Comparison of ENCODE assay signal across 26 cellular contexts in genomic region chr15:73937313-73937695, GRCh38. TPM values are rescaled to one million over a fixed set of nuclear protein-coding genes. Genes with fewer than 3 reads are reported as not detected.
DNase-seq lines count a peak whose midpoint lies in the region; ATAC-seq and TF ChIP-seq lines count a peak whose summit lies in the region.
"Had no signal": no experiment of that assay in that cellular context is flagged by ENCODE, and none has a peak within 500 bp of the region (broad histone marks: within the 10 kb centered on the region; RNA-seq: fewer than 3 reads in every experiment).

No MANE protein-coding gene starts in this region.

- H3K36me3 ChIP-seq in ascending aorta (peaks cover 0 to 5% of the 10 kb centered on the region in 2 donors), neuronal stem cell (replicated peaks in 1 of 2; ENCODE audit: control insufficient read depth in 2 of 2, insufficient read depth in 2 of 2, low read length in 2 of 2) (no peaks in the 10 kb centered on the region), tibial artery (no peaks in the 10 kb centered on the region), OCI-LY7 (ENCODE audit: insufficient read depth, low read length) (no peaks in the 10 kb centered on the region)
- H3K36me3 ChIP-seq: BE2C had no signal

- H3K79me1 ChIP-seq in neuronal stem cell (ENCODE audit: low read depth, low read length): peaks cover 6% of the 10 kb centered on the region

- H2BK120ac ChIP-seq in neuronal stem cell (ENCODE audit: low read depth, low read length): no peak overlapping the region

- H4K20me1 ChIP-seq in OCI-LY7 (ENCODE audit: insufficient read depth, low read length): no peaks in the 10 kb centered on the region

- H4K91ac ChIP-seq in neuronal stem cell (ENCODE audit: low read depth, low read length, poor library complexity): no peak overlapping the region

- no peaks in the 10 kb centered on the region for H3K9me3 ChIP-seq in ascending aorta
- no peaks in the 10 kb centered on the region for H3K9me3 ChIP-seq in neuronal stem cell (replicated peaks in 1 of 2; ENCODE audit: control insufficient read depth in 2 of 2, insufficient read depth in 1 of 2, low read depth in 1 of 2, low read length in 2 of 2)
- no peaks in the 10 kb centered on the region for H3K9me3 ChIP-seq in tibial artery
- H3K9me3 ChIP-seq in OCI-LY7 (ENCODE audit: low read length): no peaks in the 10 kb centered on the region
- H3K9me3 ChIP-seq: BE2C had no signal

- intact Hi-C loops in left cardiac atrium (cut with DNase I) (no loop called here), Right ventricle myocardium inferior (cut with DNase I) (no loop called here), ascending aorta (cut with DNase I) (no loop called here), tibial artery (cut with DNase I; ENCODE audit: low total_unique reads) (no loop called here), OCI-LY7 (cut with micrococcal nuclease; ENCODE audit: unreplicated experiment) (no loop called here)

- H2AFZ ChIP-seq in neuronal stem cell (ENCODE audit: low read length) (no peak overlapping the region), OCI-LY7 (ENCODE audit: low read length) (no peak overlapping the region)

- CTCF ChIA-PET in OCI-LY7 (lab: Charles Lee; ENCODE audit: unreplicated experiment): no interaction called here

- no peaks in the 10 kb centered on the region for H3K79me2 ChIP-seq in OCI-LY7 (ENCODE audit: insufficient read depth, low read depth, low read length)

- no peak overlapping the region for H2BK5ac ChIP-seq in neuronal stem cell (ENCODE audit: low read length)

- H3K27me3 ChIP-seq in ascending aorta: no peaks in the 10 kb centered on the region
- H3K27me3 ChIP-seq in neuronal stem cell (ENCODE audit: control insufficient read depth in 3 of 3, insufficient read depth in 3 of 3, low read depth in 1 of 3, low read length in 3 of 3): no peaks in the 10 kb centered on the region
- H3K27me3 ChIP-seq in tibial artery: no peaks in the 10 kb centered on the region
- H3K27me3 ChIP-seq: BE2C had no signal

- no peak overlapping the region for H3K4me2 ChIP-seq in neuronal stem cell (ENCODE audit: insufficient read depth, low read length, poor library complexity, severe bottlenecking)
- H3K4me2 ChIP-seq in OCI-LY7 (ENCODE audit: low read length): no peak overlapping the region

- H3K4me1 ChIP-seq in ascending aorta (peaks cover 26 to 75% of the 10 kb centered on the region in 2 donors), neuronal stem cell (ENCODE audit: control insufficient read depth in 2 of 2, insufficient read depth in 1 of 2, low read depth in 1 of 2, low read length in 2 of 2) (peaks cover 23 to 25% of the 10 kb centered on the region in 2 donors), tibial artery (peaks cover 6 to 80% (median 57%) of the 10 kb centered on the region in 4 donors), OCI-LY7 (ENCODE audit: insufficient read depth, low read length, poor library complexity, severe bottlenecking) (no peaks in the 10 kb centered on the region)

- no peak overlapping the region for H3K9ac ChIP-seq in neuronal stem cell (ENCODE audit: low read depth, low read length, poor library complexity)

- POLR2A ChIA-PET in OCI-LY7 (lab: Charles Lee): no interaction called here

- TF ChIP-seq CTCF in ascending aorta (IDR thresholded peaks at IDR 0.05) (no peak), tibial artery (IDR thresholded peaks at IDR 0.05) (no peak), OCI-LY7 (conservative IDR thresholded peaks at IDR 0.05; ENCODE audit: low read length) (no peak)

- H3K9me2 ChIP-seq in OCI-LY7 (ENCODE audit: insufficient read depth, low read length): no peaks in the 10 kb centered on the region

- H3K14ac ChIP-seq in neuronal stem cell (ENCODE audit: low read length): no peak overlapping the region

- no peak overlapping the region for H3K4me3 ChIP-seq in ascending aorta
- no peak overlapping the region for H3K4me3 ChIP-seq in neuronal stem cell (ENCODE audit: low read length in 2 of 2)
- no peak overlapping the region for H3K4me3 ChIP-seq in tibial artery
- H3K4me3 ChIP-seq in OCI-LY7 (ENCODE audit: low read depth, low read length, poor library complexity, severe bottlenecking): no peak overlapping the region
- H3K4me3 ChIP-seq: SK-N-MC had no signal

- no TSS peak for BruUV-seq in OCI-LY7 (replicated peaks; lab: Mats Ljungman, UMichigan)

- H3K23ac ChIP-seq in neuronal stem cell (ENCODE audit: low read depth, low read length, poor library complexity): no peak overlapping the region

- H3K27ac ChIP-seq in ascending aorta: peak overlapping the region; percentile 77 to 84
- H3K27ac ChIP-seq in neuronal stem cell (replicated peaks; ENCODE audit: low read length): no peak overlapping the region
- peak overlapping the region; percentile 75 to 80 for H3K27ac ChIP-seq in tibial artery
- H3K27ac ChIP-seq in OCI-LY7 (ENCODE audit: low read depth, low read length, poor library complexity, severe bottlenecking): no peak overlapping the region
- H3K27ac ChIP-seq: SK-N-MC had no signal

- H3K4ac ChIP-seq in neuronal stem cell (ENCODE audit: low read length): no peak overlapping the region

- no CpG with 5 or more reads among the region's 10 CpGs for WGBS in neuronal stem cell (ENCODE audit: extremely low coverage in 2 of 2, insufficient read length in 2 of 2, insufficient replicate concordance in 1 of 2), 2 donors

- peak; percentile 17 for DNase-seq in left cardiac atrium
- no peak for DNase-seq in Right ventricle myocardium inferior (ENCODE audit: missing footprints)
- DNase-seq in ascending aorta (ENCODE audit: low spot score in 2 of 2): no peak
- no peak for DNase-seq in neuronal stem cell (ENCODE audit: low spot score)
- DNase-seq in tibial artery: peak in 1 of 2 donors; percentile 55
- DNase-seq in OCI-LY7 (ENCODE audit: low spot score): no peak
- no peak for DNase-seq in GM19238 (ENCODE audit: insufficient read length, low spot score)
- DNase-seq: 8988T; ACHN; BE2C; CD8-positive, alpha-beta memory T cell; DMS 273 treated with DMSO at 0.1 percent for 48 hours; DMS79 treated with DMSO at 0.1 percent for 48 hours; Karpas-422; NCI-H1092; NCI-H1417 treated with DMSO at 0.1 percent for 48 hours; NCI-H187; NCI-H2171 treated with DMSO at 0.1 percent for 48 hours; NCI-H345; NCI-H524; NCI-H748 treated with DMSO at 0.1 percent for 48 hours; SIG-M5 had no signal

- ATAC-seq in left cardiac atrium (no peak), Right ventricle myocardium inferior (no peak), HG03354 (IDR thresholded peaks at IDR 0.05; ENCODE audit: poor library complexity, severe bottlenecking, unreplicated experiment) (no peak)
- ATAC-seq: HCT116, Panc1 had no signal

- no peak overlapping the region for H2BK12ac ChIP-seq in neuronal stem cell (ENCODE audit: low read length)

- peak overlapping the region; percentile 37 for H3K18ac ChIP-seq in neuronal stem cell (ENCODE audit: low read length)

- no peak overlapping the region for H2BK15ac ChIP-seq in neuronal stem cell (ENCODE audit: low read length)

- peak overlapping the region; percentile 64 for H2AK5ac ChIP-seq in neuronal stem cell (ENCODE audit: low read depth, low read length)

- no peak overlapping the region for H4K8ac ChIP-seq in neuronal stem cell (ENCODE audit: low read depth, low read length)

RNA-seq across cellular contexts. Expression of gene LOXL1, which starts 11.0 kb away (rescaled TPM):
- total RNA-seq in left cardiac atrium (10 to 100 TPM; 12.0 to 31.5 TPM), Right ventricle myocardium inferior (15.9 TPM), ascending aorta (260 TPM), OCI-LY7 (2022) (not detected in 2 replicates)
- polyA plus RNA-seq in neuronal stem cell (2013, experiment 1 of 2): 67.0 TPM
- 68.3 TPM for polyA plus RNA-seq in neuronal stem cell (2013, experiment 2 of 2)
- not detected in 2 replicates for total RNA-seq in OCI-LY7 (2014; rRNA removed; shearing (Covaris generic))

RNA-seq across cellular contexts. Expression of gene STOML1, which starts 54.8 kb away (rescaled TPM):
- 10 to 100 TPM; 20.3 to 21.1 TPM for total RNA-seq in left cardiac atrium
- 31.2 TPM for total RNA-seq in Right ventricle myocardium inferior
- total RNA-seq in ascending aorta: 15.3 TPM
- 2.2 TPM for polyA plus RNA-seq in neuronal stem cell (2013, experiment 1 of 2)
- 2.3 TPM for polyA plus RNA-seq in neuronal stem cell (2013, experiment 2 of 2)
- 5.7 and 8.0 TPM in 2 replicates for total RNA-seq in OCI-LY7 (2014; rRNA removed; shearing (Covaris generic))
- total RNA-seq in OCI-LY7 (2022): 8.9 and 10.0 TPM in 2 replicates

RNA-seq across cellular contexts. Expression of gene PML, which starts 57.2 kb away (rescaled TPM):
- total RNA-seq in left cardiac atrium (10 to 100 TPM; 23.4 to 38.7 TPM), Right ventricle myocardium inferior (22.3 TPM), ascending aorta (227 TPM), OCI-LY7 (2022) (26.1 and 28.1 TPM in 2 replicates)
- 19.7 TPM for polyA plus RNA-seq in neuronal stem cell (2013, experiment 1 of 2)
- polyA plus RNA-seq in neuronal stem cell (2013, experiment 2 of 2): 20.5 TPM
- total RNA-seq in OCI-LY7 (2014; rRNA removed; shearing (Covaris generic)): 9.6 and 16.9 TPM in 2 replicates

Comparison
In these comparisons a context has a peak if more than half of its experiments do, and no peak if none do; other contexts are left out.
1. H3K27ac ChIP-seq: peak in ascending aorta (2 of 2) and tibial artery (2 of 2); none in neuronal stem cell (single experiment) and OCI-LY7 (single experiment).
2. RNA of gene LOXL1, which starts 11.0 kb away (total RNA-seq): 260 TPM in ascending aorta (single experiment), 12.0 to 31.5 TPM in left cardiac atrium and 15.9 TPM in Right ventricle myocardium inferior (single experiment); not detected in OCI-LY7; every median in the first group is over 10 times any median in the second.